In the genomic region with DNA sequence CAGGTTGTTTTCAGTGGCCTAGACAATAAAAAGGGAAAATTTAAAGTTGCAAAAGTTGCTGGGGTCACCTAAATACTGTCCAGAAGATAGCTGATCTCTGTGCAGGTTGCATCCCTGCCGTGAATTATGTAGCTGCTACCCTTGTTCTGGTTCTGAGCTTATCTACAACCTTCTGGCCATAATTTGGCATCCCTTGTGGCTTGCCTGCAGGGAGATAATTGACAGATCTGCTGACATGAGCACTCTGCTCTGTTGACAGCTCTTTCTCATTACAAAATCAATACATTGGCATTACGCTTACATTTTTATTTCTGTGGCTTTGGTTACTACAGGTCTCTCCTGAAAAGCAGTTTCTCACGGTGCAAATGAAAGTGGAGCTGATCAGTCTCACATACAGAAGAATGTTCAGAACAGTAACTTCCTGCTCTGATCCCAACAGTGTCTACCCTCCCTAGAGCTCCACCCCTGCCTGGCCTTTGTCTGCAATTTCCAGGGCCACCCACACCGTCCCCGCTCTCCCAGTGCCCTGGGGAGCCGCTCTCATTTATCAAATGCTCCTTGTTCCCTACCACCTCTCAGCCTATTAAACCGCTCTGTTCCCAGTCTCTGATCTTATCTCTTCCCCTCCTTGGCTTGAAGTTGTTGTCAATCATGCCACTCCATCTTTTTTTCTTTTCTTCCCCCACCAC, we compare ENCODE assay signal across 1 cellular context.
A peak's percentile ranks its signal among the peaks of the same experiment; 100 is the strongest.
TF ChIP-seq lines count a peak whose summit lies in the region.

No MANE protein-coding gene starts in this region.

TF ChIP-seq in HEK293, 187 proteins besides CTCF, POLR2A, EP300 and RAD21 (continued from another document and continues in another):
- TF ChIP-seq, protein P1, sequence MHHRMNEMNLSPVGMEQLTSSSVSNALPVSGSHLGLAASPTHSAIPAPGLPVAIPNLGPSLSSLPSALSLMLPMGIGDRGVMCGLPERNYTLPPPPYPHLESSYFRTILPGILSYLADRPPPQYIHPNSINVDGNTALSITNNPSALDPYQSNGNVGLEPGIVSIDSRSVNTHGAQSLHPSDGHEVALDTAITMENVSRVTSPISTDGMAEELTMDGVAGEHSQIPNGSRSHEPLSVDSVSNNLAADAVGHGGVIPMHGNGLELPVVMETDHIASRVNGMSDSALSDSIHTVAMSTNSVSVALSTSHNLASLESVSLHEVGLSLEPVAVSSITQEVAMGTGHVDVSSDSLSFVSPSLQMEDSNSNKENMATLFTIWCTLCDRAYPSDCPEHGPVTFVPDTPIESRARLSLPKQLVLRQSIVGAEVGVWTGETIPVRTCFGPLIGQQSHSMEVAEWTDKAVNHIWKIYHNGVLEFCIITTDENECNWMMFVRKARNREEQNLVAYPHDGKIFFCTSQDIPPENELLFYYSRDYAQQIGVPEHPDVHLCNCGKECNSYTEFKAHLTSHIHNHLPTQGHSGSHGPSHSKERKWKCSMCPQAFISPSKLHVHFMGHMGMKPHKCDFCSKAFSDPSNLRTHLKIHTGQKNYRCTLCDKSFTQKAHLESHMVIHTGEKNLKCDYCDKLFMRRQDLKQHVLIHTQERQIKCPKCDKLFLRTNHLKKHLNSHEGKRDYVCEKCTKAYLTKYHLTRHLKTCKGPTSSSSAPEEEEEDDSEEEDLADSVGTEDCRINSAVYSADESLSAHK (tag by site-specific recombination; IDR thresholded peaks at IDR 0.05), result no peak
- TF ChIP-seq, protein P2, sequence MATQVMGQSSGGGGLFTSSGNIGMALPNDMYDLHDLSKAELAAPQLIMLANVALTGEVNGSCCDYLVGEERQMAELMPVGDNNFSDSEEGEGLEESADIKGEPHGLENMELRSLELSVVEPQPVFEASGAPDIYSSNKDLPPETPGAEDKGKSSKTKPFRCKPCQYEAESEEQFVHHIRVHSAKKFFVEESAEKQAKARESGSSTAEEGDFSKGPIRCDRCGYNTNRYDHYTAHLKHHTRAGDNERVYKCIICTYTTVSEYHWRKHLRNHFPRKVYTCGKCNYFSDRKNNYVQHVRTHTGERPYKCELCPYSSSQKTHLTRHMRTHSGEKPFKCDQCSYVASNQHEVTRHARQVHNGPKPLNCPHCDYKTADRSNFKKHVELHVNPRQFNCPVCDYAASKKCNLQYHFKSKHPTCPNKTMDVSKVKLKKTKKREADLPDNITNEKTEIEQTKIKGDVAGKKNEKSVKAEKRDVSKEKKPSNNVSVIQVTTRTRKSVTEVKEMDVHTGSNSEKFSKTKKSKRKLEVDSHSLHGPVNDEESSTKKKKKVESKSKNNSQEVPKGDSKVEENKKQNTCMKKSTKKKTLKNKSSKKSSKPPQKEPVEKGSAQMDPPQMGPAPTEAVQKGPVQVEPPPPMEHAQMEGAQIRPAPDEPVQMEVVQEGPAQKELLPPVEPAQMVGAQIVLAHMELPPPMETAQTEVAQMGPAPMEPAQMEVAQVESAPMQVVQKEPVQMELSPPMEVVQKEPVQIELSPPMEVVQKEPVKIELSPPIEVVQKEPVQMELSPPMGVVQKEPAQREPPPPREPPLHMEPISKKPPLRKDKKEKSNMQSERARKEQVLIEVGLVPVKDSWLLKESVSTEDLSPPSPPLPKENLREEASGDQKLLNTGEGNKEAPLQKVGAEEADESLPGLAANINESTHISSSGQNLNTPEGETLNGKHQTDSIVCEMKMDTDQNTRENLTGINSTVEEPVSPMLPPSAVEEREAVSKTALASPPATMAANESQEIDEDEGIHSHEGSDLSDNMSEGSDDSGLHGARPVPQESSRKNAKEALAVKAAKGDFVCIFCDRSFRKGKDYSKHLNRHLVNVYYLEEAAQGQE (tag by site-specific recombination; IDR thresholded peaks at IDR 0.05), result no peak
- TF ChIP-seq ZNF530 (tag by site-specific recombination; IDR thresholded peaks at IDR 0.05; ENCODE audit: low read depth) (no peak), EGR2 (tag by site-specific recombination; IDR thresholded peaks at IDR 0.05; ENCODE audit: low read depth) (peak; percentile 73), ZNF335 (tag by site-specific recombination; conservative IDR thresholded peaks at IDR 0.05) (no peak), BCL11B (tag by site-specific recombination; IDR thresholded peaks at IDR 0.05; ENCODE audit: low read depth) (no peak), ZNF560 (tag by site-specific recombination; IDR thresholded peaks at IDR 0.05; ENCODE audit: borderline replicate concordance) (no peak), ZNF701 (tag by site-specific recombination; IDR thresholded peaks at IDR 0.05) (no peak), ZNF623 (tag by site-specific recombination; IDR thresholded peaks at IDR 0.05) (no peak), ZNF24 (tag by site-specific recombination; IDR thresholded peaks at IDR 0.05) (no peak), ZNF624 (tag by site-specific recombination; IDR thresholded peaks at IDR 0.05) (no peak), ZNF558 (tag by site-specific recombination; IDR thresholded peaks at IDR 0.05) (no peak), ZNF654 (tag by site-specific recombination; IDR thresholded peaks at IDR 0.05; ENCODE audit: low read depth) (no peak), ZNF571 (tag by site-specific recombination; IDR thresholded peaks at IDR 0.05) (no peak), ZNF248 (tag by site-specific recombination; IDR thresholded peaks at IDR 0.05) (no peak), ZNF239 (tag by site-specific recombination; IDR thresholded peaks at IDR 0.05) (no peak), ZNF324 (tag by site-specific recombination; IDR thresholded peaks at IDR 0.05) (no peak), ZNF169 (tag by site-specific recombination; IDR thresholded peaks at IDR 0.05) (no peak), ZNF138 (tag by site-specific recombination; IDR thresholded peaks at IDR 0.05; ENCODE audit: borderline replicate concordance) (no peak), ZNF777 (tag by site-specific recombination; IDR thresholded peaks at IDR 0.05; ENCODE audit: borderline replicate concordance) (no peak), ZNF677 (tag by site-specific recombination; IDR thresholded peaks at IDR 0.05) (no peak), ZBTB7A (tag by site-specific recombination; IDR thresholded peaks at IDR 0.05; ENCODE audit: low read depth) (no peak), ZNF214 (tag by site-specific recombination; IDR thresholded peaks at IDR 0.05; ENCODE audit: borderline replicate concordance) (no peak), OVOL3 (tag by site-specific recombination; IDR thresholded peaks at IDR 0.05) (no peak), SP7 (tag by site-specific recombination; IDR thresholded peaks at IDR 0.05) (0 out of 2 replicates have a peak, but pooled peaks have one; percentile 27), ZNF350 (tag by site-specific recombination; IDR thresholded peaks at IDR 0.05) (no peak), IKZF3 (tag by site-specific recombination; IDR thresholded peaks at IDR 0.05) (no peak), REPIN1 (tag by site-specific recombination; IDR thresholded peaks at IDR 0.05; ENCODE audit: low read depth) (no peak), SCRT1 (tag by site-specific recombination; IDR thresholded peaks at IDR 0.05; ENCODE audit: borderline replicate concordance) (no peak), ZNF10 (tag by site-specific recombination; IDR thresholded peaks at IDR 0.05) (no peak), ZNF843 (tag by site-specific recombination; IDR thresholded peaks at IDR 0.05) (no peak), ZNF114 (tag by site-specific recombination; IDR thresholded peaks at IDR 0.05) (no peak), TRIM28 (IDR thresholded peaks at IDR 0.05; ENCODE audit: borderline replicate concordance, low read length) (0 out of 2 replicates have a peak, but pooled peaks have one; percentile 30), ZNF423 (tag by site-specific recombination; IDR thresholded peaks at IDR 0.05) (peak; percentile 46; the same call in 1 of the 2 replicates), ZNF404 (tag by site-specific recombination; IDR thresholded peaks at IDR 0.05) (no peak)
- TF ChIP-seq, protein P3, sequence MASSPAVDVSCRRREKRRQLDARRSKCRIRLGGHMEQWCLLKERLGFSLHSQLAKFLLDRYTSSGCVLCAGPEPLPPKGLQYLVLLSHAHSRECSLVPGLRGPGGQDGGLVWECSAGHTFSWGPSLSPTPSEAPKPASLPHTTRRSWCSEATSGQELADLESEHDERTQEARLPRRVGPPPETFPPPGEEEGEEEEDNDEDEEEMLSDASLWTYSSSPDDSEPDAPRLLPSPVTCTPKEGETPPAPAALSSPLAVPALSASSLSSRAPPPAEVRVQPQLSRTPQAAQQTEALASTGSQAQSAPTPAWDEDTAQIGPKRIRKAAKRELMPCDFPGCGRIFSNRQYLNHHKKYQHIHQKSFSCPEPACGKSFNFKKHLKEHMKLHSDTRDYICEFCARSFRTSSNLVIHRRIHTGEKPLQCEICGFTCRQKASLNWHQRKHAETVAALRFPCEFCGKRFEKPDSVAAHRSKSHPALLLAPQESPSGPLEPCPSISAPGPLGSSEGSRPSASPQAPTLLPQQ (tag by site-specific recombination; IDR thresholded peaks at IDR 0.05), result no peak
- TF ChIP-seq, protein P4, sequence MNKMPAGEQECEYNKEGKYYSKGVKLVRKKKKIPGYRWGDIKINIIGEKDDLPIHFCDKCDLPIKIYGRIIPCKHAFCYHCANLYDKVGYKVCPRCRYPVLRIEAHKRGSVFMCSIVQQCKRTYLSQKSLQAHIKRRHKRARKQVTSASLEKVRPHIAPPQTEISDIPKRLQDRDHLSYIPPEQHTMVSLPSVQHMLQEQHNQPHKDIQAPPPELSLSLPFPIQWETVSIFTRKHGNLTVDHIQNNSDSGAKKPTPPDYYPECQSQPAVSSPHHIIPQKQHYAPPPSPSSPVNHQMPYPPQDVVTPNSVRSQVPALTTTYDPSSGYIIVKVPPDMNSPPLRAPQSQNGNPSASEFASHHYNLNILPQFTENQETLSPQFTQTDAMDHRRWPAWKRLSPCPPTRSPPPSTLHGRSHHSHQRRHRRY (tag by site-specific recombination; IDR thresholded peaks at IDR 0.05), result no peak
- TF ChIP-seq, protein P5, sequence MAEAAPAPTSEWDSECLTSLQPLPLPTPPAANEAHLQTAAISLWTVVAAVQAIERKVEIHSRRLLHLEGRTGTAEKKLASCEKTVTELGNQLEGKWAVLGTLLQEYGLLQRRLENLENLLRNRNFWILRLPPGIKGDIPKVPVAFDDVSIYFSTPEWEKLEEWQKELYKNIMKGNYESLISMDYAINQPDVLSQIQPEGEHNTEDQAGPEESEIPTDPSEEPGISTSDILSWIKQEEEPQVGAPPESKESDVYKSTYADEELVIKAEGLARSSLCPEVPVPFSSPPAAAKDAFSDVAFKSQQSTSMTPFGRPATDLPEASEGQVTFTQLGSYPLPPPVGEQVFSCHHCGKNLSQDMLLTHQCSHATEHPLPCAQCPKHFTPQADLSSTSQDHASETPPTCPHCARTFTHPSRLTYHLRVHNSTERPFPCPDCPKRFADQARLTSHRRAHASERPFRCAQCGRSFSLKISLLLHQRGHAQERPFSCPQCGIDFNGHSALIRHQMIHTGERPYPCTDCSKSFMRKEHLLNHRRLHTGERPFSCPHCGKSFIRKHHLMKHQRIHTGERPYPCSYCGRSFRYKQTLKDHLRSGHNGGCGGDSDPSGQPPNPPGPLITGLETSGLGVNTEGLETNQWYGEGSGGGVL (tag by site-specific recombination; IDR thresholded peaks at IDR 0.05), result peak; percentile 66; the same call in 1 of the 2 replicates
- TF ChIP-seq, protein P6, sequence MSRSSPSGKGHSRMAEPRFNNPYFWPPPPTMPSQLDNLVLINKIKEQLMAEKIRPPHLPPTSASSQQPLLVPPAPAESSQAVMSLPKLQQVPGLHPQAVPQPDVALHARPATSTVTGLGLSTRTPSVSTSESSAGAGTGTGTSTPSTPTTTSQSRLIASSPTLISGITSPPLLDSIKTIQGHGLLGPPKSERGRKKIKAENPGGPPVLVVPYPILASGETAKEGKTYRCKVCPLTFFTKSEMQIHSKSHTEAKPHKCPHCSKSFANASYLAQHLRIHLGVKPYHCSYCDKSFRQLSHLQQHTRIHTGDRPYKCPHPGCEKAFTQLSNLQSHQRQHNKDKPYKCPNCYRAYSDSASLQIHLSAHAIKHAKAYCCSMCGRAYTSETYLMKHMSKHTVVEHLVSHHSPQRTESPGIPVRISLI (tag by site-specific recombination; IDR thresholded peaks at IDR 0.05), result no peak
- TF ChIP-seq, protein P7, sequence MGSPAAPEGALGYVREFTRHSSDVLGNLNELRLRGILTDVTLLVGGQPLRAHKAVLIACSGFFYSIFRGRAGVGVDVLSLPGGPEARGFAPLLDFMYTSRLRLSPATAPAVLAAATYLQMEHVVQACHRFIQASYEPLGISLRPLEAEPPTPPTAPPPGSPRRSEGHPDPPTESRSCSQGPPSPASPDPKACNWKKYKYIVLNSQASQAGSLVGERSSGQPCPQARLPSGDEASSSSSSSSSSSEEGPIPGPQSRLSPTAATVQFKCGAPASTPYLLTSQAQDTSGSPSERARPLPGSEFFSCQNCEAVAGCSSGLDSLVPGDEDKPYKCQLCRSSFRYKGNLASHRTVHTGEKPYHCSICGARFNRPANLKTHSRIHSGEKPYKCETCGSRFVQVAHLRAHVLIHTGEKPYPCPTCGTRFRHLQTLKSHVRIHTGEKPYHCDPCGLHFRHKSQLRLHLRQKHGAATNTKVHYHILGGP (tag by site-specific recombination; IDR thresholded peaks at IDR 0.05), result no peak
- TF ChIP-seq, protein P8, sequence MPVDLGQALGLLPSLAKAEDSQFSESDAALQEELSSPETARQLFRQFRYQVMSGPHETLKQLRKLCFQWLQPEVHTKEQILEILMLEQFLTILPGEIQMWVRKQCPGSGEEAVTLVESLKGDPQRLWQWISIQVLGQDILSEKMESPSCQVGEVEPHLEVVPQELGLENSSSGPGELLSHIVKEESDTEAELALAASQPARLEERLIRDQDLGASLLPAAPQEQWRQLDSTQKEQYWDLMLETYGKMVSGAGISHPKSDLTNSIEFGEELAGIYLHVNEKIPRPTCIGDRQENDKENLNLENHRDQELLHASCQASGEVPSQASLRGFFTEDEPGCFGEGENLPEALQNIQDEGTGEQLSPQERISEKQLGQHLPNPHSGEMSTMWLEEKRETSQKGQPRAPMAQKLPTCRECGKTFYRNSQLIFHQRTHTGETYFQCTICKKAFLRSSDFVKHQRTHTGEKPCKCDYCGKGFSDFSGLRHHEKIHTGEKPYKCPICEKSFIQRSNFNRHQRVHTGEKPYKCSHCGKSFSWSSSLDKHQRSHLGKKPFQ (tag by site-specific recombination; IDR thresholded peaks at IDR 0.05), result no peak
- TF ChIP-seq, protein P9, sequence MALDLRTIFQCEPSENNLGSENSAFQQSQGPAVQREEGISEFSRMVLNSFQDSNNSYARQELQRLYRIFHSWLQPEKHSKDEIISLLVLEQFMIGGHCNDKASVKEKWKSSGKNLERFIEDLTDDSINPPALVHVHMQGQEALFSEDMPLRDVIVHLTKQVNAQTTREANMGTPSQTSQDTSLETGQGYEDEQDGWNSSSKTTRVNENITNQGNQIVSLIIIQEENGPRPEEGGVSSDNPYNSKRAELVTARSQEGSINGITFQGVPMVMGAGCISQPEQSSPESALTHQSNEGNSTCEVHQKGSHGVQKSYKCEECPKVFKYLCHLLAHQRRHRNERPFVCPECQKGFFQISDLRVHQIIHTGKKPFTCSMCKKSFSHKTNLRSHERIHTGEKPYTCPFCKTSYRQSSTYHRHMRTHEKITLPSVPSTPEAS (tag by site-specific recombination; IDR thresholded peaks at IDR 0.05), result no peak
- TF ChIP-seq, protein P10, sequence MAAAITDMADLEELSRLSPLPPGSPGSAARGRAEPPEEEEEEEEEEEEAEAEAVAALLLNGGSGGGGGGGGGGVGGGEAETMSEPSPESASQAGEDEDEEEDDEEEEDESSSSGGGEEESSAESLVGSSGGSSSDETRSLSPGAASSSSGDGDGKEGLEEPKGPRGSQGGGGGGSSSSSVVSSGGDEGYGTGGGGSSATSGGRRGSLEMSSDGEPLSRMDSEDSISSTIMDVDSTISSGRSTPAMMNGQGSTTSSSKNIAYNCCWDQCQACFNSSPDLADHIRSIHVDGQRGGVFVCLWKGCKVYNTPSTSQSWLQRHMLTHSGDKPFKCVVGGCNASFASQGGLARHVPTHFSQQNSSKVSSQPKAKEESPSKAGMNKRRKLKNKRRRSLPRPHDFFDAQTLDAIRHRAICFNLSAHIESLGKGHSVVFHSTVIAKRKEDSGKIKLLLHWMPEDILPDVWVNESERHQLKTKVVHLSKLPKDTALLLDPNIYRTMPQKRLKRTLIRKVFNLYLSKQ (tag by site-specific recombination; IDR thresholded peaks at IDR 0.05; ENCODE audit: borderline replicate concordance), result no peak
